ENCODE assay signal across 19 cellular contexts in the genomic region with DNA sequence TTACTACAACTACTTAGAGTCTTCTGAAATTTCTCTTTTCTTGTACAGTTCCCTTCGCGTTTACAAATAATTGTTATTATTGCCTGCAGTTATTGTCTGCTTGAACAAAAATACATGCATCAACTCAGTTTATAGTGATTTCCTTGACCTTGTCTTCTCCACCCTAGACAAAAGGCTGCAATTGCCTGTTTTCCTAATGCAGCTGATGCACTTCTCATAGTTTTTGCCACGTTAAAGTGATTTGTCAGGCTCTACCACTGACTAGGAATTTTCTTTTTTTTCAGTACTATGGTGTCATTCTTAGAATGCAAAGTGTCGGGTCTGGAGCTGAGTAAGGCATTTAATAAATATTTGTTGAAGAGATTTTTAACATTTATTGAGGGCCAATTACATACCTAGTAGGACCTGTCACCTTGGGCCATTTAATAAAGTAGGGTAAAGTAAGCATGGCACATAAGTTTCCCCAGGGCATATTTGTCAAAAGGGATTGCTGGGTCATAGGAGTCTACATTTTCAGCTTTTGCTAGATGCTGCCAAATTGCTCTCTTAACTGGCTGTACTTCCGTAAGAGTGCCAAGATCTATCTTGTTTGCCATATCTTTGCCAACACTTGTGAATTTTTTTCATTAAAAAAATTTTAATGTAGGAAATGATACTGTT. TPM values are rescaled to one million over a fixed set of nuclear protein-coding genes. Genes with fewer than 3 reads are reported as not detected.
A peak's percentile ranks its signal among the peaks of the same experiment; 100 is the strongest.
DNase-seq lines count a peak whose midpoint lies in the region; ATAC-seq and TF ChIP-seq lines count a peak whose summit lies in the region.
"Had no signal": no experiment of that assay in that cellular context is flagged by ENCODE, and none has a peak within 500 bp of the region (broad histone marks: within the 10 kb centered on the region; RNA-seq: fewer than 3 reads in every experiment).

No MANE protein-coding gene starts in this region.

- peaks cover 5% of the 10 kb centered on the region for H3K36me3 Mint-ChIP-seq in stimulated activated effector memory CD8-positive, alpha-beta T cell treated with anti-CD3 and anti-CD28 coated beads, Interleukin-12 subunit alpha, Interleukin-12 subunit beta, amount 100 ng/mL, for 72 hours

- intact Hi-C loops in right cardiac atrium (cut with DNase I) = no loop called here

- DNase-seq in EH (ENCODE audit: low read depth) (peak; percentile 48), RWPE2 (ENCODE audit: low spot score) (no peak), right cardiac atrium (no peak), trophoblast cell (peak in 1 of 2 donors; percentile 81), AG08395 (ENCODE audit: low spot score) (no peak), NCI-H524 (lab: John Stamatoyannopoulos, UW) (no peak), SHP77 treated with DMSO at 0.1 percent for 48 hours (lab: John Stamatoyannopoulos, UW) (no peak)
- DNase-seq in stimulated activated effector memory CD8-positive, alpha-beta T cell treated with anti-CD3 and anti-CD28 coated beads, Interleukin-12 subunit alpha, Interleukin-12 subunit beta, amount 100 ng/mL, for 72 hours (ENCODE audit: low spot score in 2 of 2) = no peak
- DNase-seq: activated naive CD4-positive, alpha-beta T cell treated with Interleukin-2 at 50 U/mL for 16 hours; brain microvascular endothelial cell; COR-L47; effector CD8-positive, alpha-beta T cell; GDM1; NCI-H1694 treated with DMSO at 0.1 percent for 48 hours; NCI-H748 treated with DMSO at 0.1 percent for 48 hours; occipital lobe; substantia nigra; T-helper 17 cell had no signal

- H4K91ac ChIP-seq in trophoblast cell (ENCODE audit: low read depth, low read length) = no peak overlapping the region

- H3K4me2 ChIP-seq in trophoblast cell (ENCODE audit: low read length) = no peak overlapping the region

- peak overlapping the region; percentile 6 for H3K4ac ChIP-seq in trophoblast cell (ENCODE audit: low read depth, low read length)

- H2BK120ac ChIP-seq in trophoblast cell (ENCODE audit: insufficient read depth, low read length, poor library complexity) = no peak overlapping the region

- H3K4me3 Mint-ChIP-seq in stimulated activated effector memory CD8-positive, alpha-beta T cell treated with anti-CD3 and anti-CD28 coated beads, Interleukin-12 subunit alpha, Interleukin-12 subunit beta, amount 100 ng/mL, for 72 hours = no peak overlapping the region
- H3K4me3 Mint-ChIP-seq: T-helper 17 cell had no signal

- peak overlapping the region; percentile 48 for H3K27ac ChIP-seq in RWPE2 (ENCODE audit: poor library complexity, severe bottlenecking)
- no peak overlapping the region for H3K27ac ChIP-seq in right cardiac atrium (ENCODE audit: low read length)
- peak overlapping the region; percentile 48 for H3K27ac ChIP-seq in trophoblast cell (ENCODE audit: low read depth, low read length)
- H3K27ac ChIP-seq: brain microvascular endothelial cell had no signal

- H3K14ac ChIP-seq in trophoblast cell (ENCODE audit: low read length) = no peak overlapping the region

- H3K9me3 ChIP-seq in RWPE2 (ENCODE audit: severe bottlenecking) = no peaks in the 10 kb centered on the region
- no peaks in the 10 kb centered on the region for H3K9me3 ChIP-seq in right cardiac atrium (ENCODE audit: control insufficient read depth, low read length)
- H3K9me3 ChIP-seq in trophoblast cell (ENCODE audit: insufficient read depth, low read depth, low read length) = peaks cover 3% of the 10 kb centered on the region

- no peak overlapping the region for H2AFZ ChIP-seq in trophoblast cell (ENCODE audit: insufficient read depth, low read length, poor library complexity)

- peaks cover 7% of the 10 kb centered on the region for H3K79me2 ChIP-seq in trophoblast cell (ENCODE audit: control insufficient read depth, insufficient read depth, low read length, poor library complexity)

- WGBS in right cardiac atrium = 39% methylated on average over 5 of the region's 5 CpGs
- WGBS in trophoblast cell (ENCODE audit: extremely low coverage, insufficient coverage, insufficient read length) = no CpG with 5 or more reads among the region's 5 CpGs

- no peaks in the 10 kb centered on the region for H3K9me3 Mint-ChIP-seq in stimulated activated effector memory CD8-positive, alpha-beta T cell treated with anti-CD3 and anti-CD28 coated beads, Interleukin-12 subunit alpha, Interleukin-12 subunit beta, amount 100 ng/mL, for 72 hours

- H3K23ac ChIP-seq in trophoblast cell (ENCODE audit: low read length) = no peak overlapping the region

- no peaks in the 10 kb centered on the region for H3K79me1 ChIP-seq in trophoblast cell (ENCODE audit: low read length)

- peaks cover 41% of the 10 kb centered on the region for H3K36me3 ChIP-seq in RWPE2 (ENCODE audit: low read depth)
- peaks cover 0 to 4% of the 10 kb centered on the region in 2 experiments for H3K36me3 ChIP-seq in trophoblast cell (ENCODE audit: control insufficient read depth in 1 of 2, insufficient read depth in 2 of 2, low read length in 2 of 2)

- peaks cover 79% of the 10 kb centered on the region for H3K4me1 ChIP-seq in RWPE2 (ENCODE audit: insufficient read depth, poor library complexity, severe bottlenecking)
- peaks cover 12% of the 10 kb centered on the region for H3K4me1 ChIP-seq in right cardiac atrium (ENCODE audit: control insufficient read depth, insufficient read depth, low read length)
- peaks cover 6 to 12% of the 10 kb centered on the region in 2 experiments for H3K4me1 ChIP-seq in trophoblast cell (ENCODE audit: control insufficient read depth in 1 of 2, insufficient read depth in 2 of 2, low read length in 2 of 2)

- peaks cover 30% of the 10 kb centered on the region for H3K4me1 Mint-ChIP-seq in stimulated activated effector memory CD8-positive, alpha-beta T cell treated with anti-CD3 and anti-CD28 coated beads, Interleukin-12 subunit alpha, Interleukin-12 subunit beta, amount 100 ng/mL, for 72 hours

- H3K27me3 ChIP-seq in RWPE2 (ENCODE audit: insufficient read depth, poor library complexity, severe bottlenecking) (no peaks in the 10 kb centered on the region), right cardiac atrium (ENCODE audit: control insufficient read depth, insufficient read depth) (no peaks in the 10 kb centered on the region), trophoblast cell (ENCODE audit: insufficient read depth, low read length) (no peaks in the 10 kb centered on the region)
- H3K27me3 ChIP-seq: brain microvascular endothelial cell had no signal

- no peak overlapping the region for H4K12ac ChIP-seq in trophoblast cell (ENCODE audit: low read depth, low read length)

- no peak overlapping the region for H2BK12ac ChIP-seq in trophoblast cell (ENCODE audit: low read length)

- ATAC-seq in RWPE2 (ENCODE audit: low read depth) (0 out of 3 replicates have a peak, but pooled peaks have one; percentile 4), right cardiac atrium (peak; percentile 48 to 53)
- no peak for ATAC-seq in stimulated activated effector memory CD8-positive, alpha-beta T cell treated with anti-CD3 and anti-CD28 coated beads, Interleukin-12 subunit alpha, Interleukin-12 subunit beta, amount 100 ng/mL, for 72 hours
- ATAC-seq: activated CD4-positive, CD25-positive, alpha-beta regulatory T cell treated with anti-CD3 and anti-CD28 coated beads, Interleukin-2, amount 50 U/mL, for 24 hours; T-helper 17 cell had no signal

- no peak overlapping the region for H2AK5ac ChIP-seq in trophoblast cell (ENCODE audit: low read length)

- no peak overlapping the region for H4K8ac ChIP-seq in trophoblast cell (ENCODE audit: low read depth, low read length)

- no peak for TF ChIP-seq CTCF in RWPE2 (IDR thresholded peaks at IDR 0.05; ENCODE audit: poor library complexity, severe bottlenecking)

- H3K27ac Mint-ChIP-seq in stimulated activated effector memory CD8-positive, alpha-beta T cell treated with anti-CD3 and anti-CD28 coated beads, Interleukin-12 subunit alpha, Interleukin-12 subunit beta, amount 100 ng/mL, for 72 hours = no peak overlapping the region
- H3K27ac Mint-ChIP-seq: T-helper 17 cell had no signal

- H3K4me3 ChIP-seq in RWPE2 (ENCODE audit: severe bottlenecking) (no peak overlapping the region), right cardiac atrium (ENCODE audit: low read length) (no peak overlapping the region), trophoblast cell (ENCODE audit: low read depth, low read length) (no peak overlapping the region)

- H3K9ac ChIP-seq in trophoblast cell (ENCODE audit: low read length) = no peak overlapping the region

- H2BK5ac ChIP-seq in trophoblast cell (ENCODE audit: low read depth, low read length, poor library complexity) = no peak overlapping the region

- no peak overlapping the region for H3K18ac ChIP-seq in trophoblast cell (ENCODE audit: low read length)

RNA-seq across cellular contexts. Expression of gene ACSL3, which starts 24.1 kb away (rescaled TPM):
- total RNA-seq in right cardiac atrium = 10 to 100 TPM; 35.2 to 50.4 (median 36.6) TPM
- polyA plus RNA-seq in right cardiac atrium = 14.4 TPM
- 119 and 124 TPM in 2 replicates for polyA plus RNA-seq in trophoblast cell (2013)
